2 cellular contexts compared by ENCODE assay signal in genomic region chrX:1053600-1053999, GRCh38.
A peak's percentile ranks its signal among the peaks of the same experiment; 100 is the strongest.
TF ChIP-seq lines count a peak whose summit lies in the region.

No MANE protein-coding gene starts in this region.

TF ChIP-seq in HEK293, 187 proteins besides CTCF, POLR2A, EP300 and RAD21:
- TF ChIP-seq ZNF146 (tag by site-specific recombination; IDR thresholded peaks at IDR 0.05) = 0 out of 2 replicates have a peak, but pooled peaks have one; percentile 21

TF ChIP-seq in K562, 482 proteins besides CTCF, POLR2A, EP300 and RAD21 (continued from another document):
- TF ChIP-seq ADNP (tag; IDR thresholded peaks at IDR 0.05) = peak; percentile 4; the same call in 1 of the 2 replicates
- TF ChIP-seq ZNF146 (CRISPR knock-in tag; IDR thresholded peaks at IDR 0.05; ENCODE audit: unreplicated experiment) = peak; percentile 84
- TF ChIP-seq RBM25 (IDR thresholded peaks at IDR 0.05; ENCODE audit: low read depth, low read length, severe bottlenecking) = peak; percentile 59
